ENCODE assay signal across 1 cellular context in genomic region chr1:47582891-47583608, GRCh38.
TF ChIP-seq lines count a peak whose summit lies in the region.

No MANE protein-coding gene starts in this region.

TF ChIP-seq in GM23338, 12 proteins besides CTCF, POLR2A, EP300 and RAD21 (continued from another document):
- TF ChIP-seq ZNF462 (CRISPR knock-in tag; IDR thresholded peaks at IDR 0.05), result no peak
